Comparison of ENCODE assay signal across 1 cellular context in genomic region chr18:22503803-22504202, GRCh38.
TF ChIP-seq lines count a peak whose summit lies in the region.

No MANE protein-coding gene starts in this region.

TF ChIP-seq in SK-N-SH treated with all-trans-retinoic acid at 6 μM for 48 hours, 23 proteins besides CTCF, POLR2A, EP300 and RAD21 (continued from another document):
- TF ChIP-seq, protein P1, sequence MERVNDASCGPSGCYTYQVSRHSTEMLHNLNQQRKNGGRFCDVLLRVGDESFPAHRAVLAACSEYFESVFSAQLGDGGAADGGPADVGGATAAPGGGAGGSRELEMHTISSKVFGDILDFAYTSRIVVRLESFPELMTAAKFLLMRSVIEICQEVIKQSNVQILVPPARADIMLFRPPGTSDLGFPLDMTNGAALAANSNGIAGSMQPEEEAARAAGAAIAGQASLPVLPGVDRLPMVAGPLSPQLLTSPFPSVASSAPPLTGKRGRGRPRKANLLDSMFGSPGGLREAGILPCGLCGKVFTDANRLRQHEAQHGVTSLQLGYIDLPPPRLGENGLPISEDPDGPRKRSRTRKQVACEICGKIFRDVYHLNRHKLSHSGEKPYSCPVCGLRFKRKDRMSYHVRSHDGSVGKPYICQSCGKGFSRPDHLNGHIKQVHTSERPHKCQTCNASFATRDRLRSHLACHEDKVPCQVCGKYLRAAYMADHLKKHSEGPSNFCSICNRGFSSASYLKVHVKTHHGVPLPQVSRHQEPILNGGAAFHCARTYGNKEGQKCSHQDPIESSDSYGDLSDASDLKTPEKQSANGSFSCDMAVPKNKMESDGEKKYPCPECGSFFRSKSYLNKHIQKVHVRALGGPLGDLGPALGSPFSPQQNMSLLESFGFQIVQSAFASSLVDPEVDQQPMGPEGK (CRISPR knock-in tag; IDR thresholded peaks at IDR 0.05; ENCODE audit: borderline replicate concordance) = no peak
- TF ChIP-seq ZNF565 (CRISPR knock-in tag; conservative IDR thresholded peaks at IDR 0.05; ENCODE audit: low read depth) (no peak), BACH2 (CRISPR knock-in tag; IDR thresholded peaks at IDR 0.05; ENCODE audit: borderline replicate concordance) (no peak)
TF ChIP-seq in SK-N-SH treated with all-trans-retinoic acid at 6 μM for 48 hours: peak in this region for 0.
